In genomic region chr2:15832310-15832709, GRCh38 we compare ENCODE assay signal across 6 cellular contexts.
"Had no signal": no experiment of that assay in that cellular context is flagged by ENCODE, and none has a peak within 500 bp of the region (broad histone marks: within the 10 kb centered on the region; RNA-seq: fewer than 3 reads in every experiment).

No MANE protein-coding gene starts in this region.

- ATAC-seq: HepG2 had no signal

- H3K4me3 ChIP-seq: GM23248 had no signal

- H2AFZ ChIP-seq: GM23248 had no signal

- H3K4me1 Mint-ChIP-seq: H9 had no signal

- DNase-seq: GM23248, H9, HCEC 1CT had no signal

- H3K27ac Mint-ChIP-seq: H9, IgD-negative memory B cell had no signal

- H3K4me3 Mint-ChIP-seq: H9, IgD-negative memory B cell had no signal

- H3K27me3 Mint-ChIP-seq: IgD-negative memory B cell had no signal

- H3K27ac ChIP-seq: GM23248, HL-60 had no signal
